ENCODE assay signal across 8 cellular contexts in the genomic region with DNA sequence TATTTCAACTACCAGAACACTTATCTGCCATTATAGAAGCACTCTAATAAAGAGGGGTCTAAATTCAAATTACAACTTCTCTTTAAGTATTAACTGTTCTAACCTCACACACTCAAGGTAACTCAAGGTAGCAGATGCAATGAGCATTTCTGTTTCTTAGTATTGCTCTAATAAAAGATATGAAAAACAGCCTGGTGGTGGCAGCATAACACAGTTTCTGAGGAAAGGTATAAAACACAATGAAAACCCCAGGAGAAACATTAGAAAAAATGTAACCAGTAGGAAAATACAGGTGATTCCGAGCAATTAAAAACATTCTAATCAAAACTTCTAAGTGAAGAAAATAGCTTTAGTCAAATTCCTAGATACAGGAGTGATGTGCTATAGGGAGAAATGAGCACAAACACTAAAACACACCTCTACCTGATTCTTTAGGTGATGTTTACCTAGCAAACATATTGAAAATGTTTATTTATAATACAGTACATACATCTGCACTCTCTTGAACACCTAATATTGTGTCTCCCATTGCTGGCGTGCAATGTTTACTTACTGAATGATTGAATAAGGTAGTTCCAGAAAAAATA. TPM values are rescaled to one million over a fixed set of nuclear protein-coding genes. Genes with fewer than 3 reads are reported as not detected.
DNase-seq lines count a peak whose midpoint lies in the region; ATAC-seq and TF ChIP-seq lines count a peak whose summit lies in the region.

No MANE protein-coding gene starts in this region.

- DNase-seq in activated T-cell treated with anti-CD3 and anti-CD28 coated beads for 1 hour (ENCODE audit: low read depth) (peak; percentile 40), M059J (ENCODE audit: low read depth) (peak; percentile 65), SJCRH30 (peak; percentile 38 to 70), breast epithelium (ENCODE audit: low spot score in 2 of 2) (no peak), lung microvascular endothelial cell (ENCODE audit: low read depth in 2 of 2) (peak; percentile 48 to 61), upper lobe of left lung (peak in 1 of 2 donors; percentile 32)
- no peak for DNase-seq in activated T-cell treated with anti-CD3 and anti-CD28 coated beads, Interleukin-2, amount 50 U/mL, for 1 hour

- TF ChIP-seq EP300 in upper lobe of left lung (IDR thresholded peaks at IDR 0.05), result no peak

- H3K36me3 ChIP-seq in SJCRH30 (no peaks in the 10 kb centered on the region), breast epithelium (no peaks in the 10 kb centered on the region), upper lobe of left lung (peaks cover 0 to 9% (median 7%) of the 10 kb centered on the region in 4 donors)

- intact Hi-C loops in breast epithelium (cut with DNase I; ENCODE audit: low total_unique reads), result no loop called here

- no peaks in the 10 kb centered on the region for H3K27me3 ChIP-seq in SJCRH30
- H3K27me3 ChIP-seq in breast epithelium, result no peaks in the 10 kb centered on the region
- no peaks in the 10 kb centered on the region for H3K27me3 ChIP-seq in upper lobe of left lung

- no peaks in the 10 kb centered on the region for H3K9me3 ChIP-seq in SJCRH30 (replicated peaks)
- H3K9me3 ChIP-seq in breast epithelium, result no peaks in the 10 kb centered on the region
- no peaks in the 10 kb centered on the region for H3K9me3 ChIP-seq in upper lobe of left lung

- H3K4me3 ChIP-seq in SJCRH30 (no peak overlapping the region), breast epithelium (no peak overlapping the region), upper lobe of left lung (no peak overlapping the region)

- peaks cover 6% of the 10 kb centered on the region for H3K4me1 ChIP-seq in SJCRH30
- H3K4me1 ChIP-seq in breast epithelium, result no peaks in the 10 kb centered on the region
- peaks cover 16 to 41% (median 25%) of the 10 kb centered on the region in 4 donors for H3K4me1 ChIP-seq in upper lobe of left lung

- H3K27ac ChIP-seq in SJCRH30 (no peak overlapping the region), breast epithelium (no peak overlapping the region), upper lobe of left lung (no peak overlapping the region)

- TF ChIP-seq CTCF in breast epithelium (IDR thresholded peaks at IDR 0.05) (peak in 2 of 3 donors; percentile 48 to 50), upper lobe of left lung (IDR thresholded peaks at IDR 0.05) (peak; percentile 8 to 55 (median 41))

- 41 to 49% methylated on average over 2 of the region's 2 CpGs for WGBS in upper lobe of left lung, 2 donors

- no peak for TF ChIP-seq POLR2A in breast epithelium (IDR thresholded peaks at IDR 0.05)
- no peak for TF ChIP-seq POLR2A in upper lobe of left lung (IDR thresholded peaks at IDR 0.05)

- ATAC-seq in upper lobe of left lung (ENCODE audit: low FRiP score in 2 of 2) (no peak), GM21367 (IDR thresholded peaks at IDR 0.05; ENCODE audit: unreplicated experiment) (no peak)

RNA-seq across cellular contexts. Expression of a gene that starts 3.5 kb away (rescaled TPM):
- 49.3 and 77.7 TPM in 2 replicates for total RNA-seq in M059J (2014; rRNA removed; shearing (Covaris generic))
- total RNA-seq in SJCRH30 (2014; rRNA removed; shearing (Covaris generic)), result 41.1 and 43.3 TPM in 2 replicates
- 10 to 100 TPM; 58.7 to 96.2 (median 85.0) TPM for total RNA-seq in breast epithelium
- total RNA-seq in lung microvascular endothelial cell, result 35.1 and 39.1 TPM in 2 replicates
- total RNA-seq in upper lobe of left lung, result 100 to 1,000 TPM in 3 of 6 donors, 10 to 100 TPM in 3; 64.9 to 123 (median 97.9) TPM

Comparison
In these comparisons a context has a peak if more than half of its experiments do, and no peak if none do; other contexts are left out.
1. DNase-seq: peak in activated T-cell treated with anti-CD3 and anti-CD28 coated beads for 1 hour (single experiment), M059J (single experiment), SJCRH30 (2 of 2) and lung microvascular endothelial cell (2 of 2); none in activated T-cell treated with anti-CD3 and anti-CD28 coated beads, Interleukin-2, amount 50 U/mL, for 1 hour (single experiment) and breast epithelium (0 of 2).